ENCODE assay signal across 23 cellular contexts in genomic region chr11:72688486-72688885, GRCh38.
"Had no signal": no experiment of that assay in that cellular context is flagged by ENCODE, and none has a peak within 500 bp of the region (broad histone marks: within the 10 kb centered on the region; RNA-seq: fewer than 3 reads in every experiment).

No MANE protein-coding gene starts in this region.

- ATAC-seq: activated naive CD8-positive, alpha-beta T cell treated with anti-CD3 and anti-CD28 coated beads, Interleukin-2, amount 50 U/mL, for 24 hours; left lobe of liver; psoas muscle; right cardiac atrium; stimulated activated naive CD8-positive, alpha-beta T cell treated with anti-CD3 and anti-CD28 coated beads, Interleukin-15, amount 100 ng/mL, for 72 hours had no signal

- H3K27ac Mint-ChIP-seq: activated CD4-positive, alpha-beta memory T cell treated with anti-CD3 and anti-CD28 coated beads for 36 hours; activated naive CD8-positive, alpha-beta T cell treated with anti-CD3 and anti-CD28 coated beads, Interleukin-2, amount 50 U/mL, for 24 hours; brain; mesothelial cell of epicardium; neural progenitor cell; stimulated activated naive CD8-positive, alpha-beta T cell treated with anti-CD3 and anti-CD28 coated beads, Interleukin-15, amount 100 ng/mL, for 72 hours had no signal

- H3K27ac ChIP-seq: colonic mucosa, neural progenitor cell, ovary, psoas muscle, suprapubic skin, transverse colon, WERI-Rb-1 had no signal

- H3K9me3 Mint-ChIP-seq: activated CD4-positive, alpha-beta memory T cell treated with anti-CD3 and anti-CD28 coated beads for 36 hours; activated naive CD8-positive, alpha-beta T cell treated with anti-CD3 and anti-CD28 coated beads, Interleukin-2, amount 50 U/mL, for 24 hours; brain; mesothelial cell of epicardium; neural progenitor cell; stimulated activated naive CD8-positive, alpha-beta T cell treated with anti-CD3 and anti-CD28 coated beads, Interleukin-15, amount 100 ng/mL, for 72 hours had no signal

- H3K27me3 ChIP-seq: colonic mucosa, neural progenitor cell, ovary, suprapubic skin, transverse colon had no signal

- H3K27me3 Mint-ChIP-seq: activated CD4-positive, alpha-beta memory T cell treated with anti-CD3 and anti-CD28 coated beads for 36 hours; activated naive CD8-positive, alpha-beta T cell treated with anti-CD3 and anti-CD28 coated beads, Interleukin-2, amount 50 U/mL, for 24 hours; brain; stimulated activated naive CD8-positive, alpha-beta T cell treated with anti-CD3 and anti-CD28 coated beads, Interleukin-15, amount 100 ng/mL, for 72 hours had no signal

- H3K4me3 Mint-ChIP-seq: activated CD4-positive, alpha-beta memory T cell treated with anti-CD3 and anti-CD28 coated beads for 36 hours; activated naive CD8-positive, alpha-beta T cell treated with anti-CD3 and anti-CD28 coated beads, Interleukin-2, amount 50 U/mL, for 24 hours; brain; mesothelial cell of epicardium; neural progenitor cell; stimulated activated naive CD8-positive, alpha-beta T cell treated with anti-CD3 and anti-CD28 coated beads, Interleukin-15, amount 100 ng/mL, for 72 hours had no signal

- DNase-seq: activated CD4-positive, alpha-beta memory T cell treated with anti-CD3 and anti-CD28 coated beads for 36 hours; activated effector memory CD4-positive, alpha-beta T cell treated with anti-CD3 and anti-CD28 coated beads, Interleukin-2, amount 50 U/mL, for 16 hours; activated naive CD8-positive, alpha-beta T cell treated with anti-CD3 and anti-CD28 coated beads, Interleukin-2, amount 50 U/mL, for 24 hours; activated T-cell treated with anti-CD3 and anti-CD28 coated beads, Interleukin-2, amount 50 U/mL, for 48 hours; anterior cingulate cortex; central memory CD4-positive, alpha-beta T cell; colonic mucosa; erythroblast; foreskin melanocyte; hypothalamus; ovary; psoas muscle; stimulated activated naive CD8-positive, alpha-beta T cell treated with anti-CD3 and anti-CD28 coated beads, Interleukin-15, amount 100 ng/mL, for 72 hours; T-helper 2 cell; transverse colon; WERI-Rb-1 had no signal

- H3K9me3 ChIP-seq: colonic mucosa, ovary, psoas muscle, suprapubic skin, transverse colon had no signal

- H3K36me3 ChIP-seq: neural progenitor cell, ovary had no signal

- H3K4me3 ChIP-seq: colonic mucosa, lung, neural progenitor cell, ovary, psoas muscle, suprapubic skin, transverse colon had no signal

- H3K4me1 ChIP-seq: colonic mucosa, neural progenitor cell had no signal
